Comparison of ENCODE assay signal across 8 cellular contexts in the genomic region with DNA sequence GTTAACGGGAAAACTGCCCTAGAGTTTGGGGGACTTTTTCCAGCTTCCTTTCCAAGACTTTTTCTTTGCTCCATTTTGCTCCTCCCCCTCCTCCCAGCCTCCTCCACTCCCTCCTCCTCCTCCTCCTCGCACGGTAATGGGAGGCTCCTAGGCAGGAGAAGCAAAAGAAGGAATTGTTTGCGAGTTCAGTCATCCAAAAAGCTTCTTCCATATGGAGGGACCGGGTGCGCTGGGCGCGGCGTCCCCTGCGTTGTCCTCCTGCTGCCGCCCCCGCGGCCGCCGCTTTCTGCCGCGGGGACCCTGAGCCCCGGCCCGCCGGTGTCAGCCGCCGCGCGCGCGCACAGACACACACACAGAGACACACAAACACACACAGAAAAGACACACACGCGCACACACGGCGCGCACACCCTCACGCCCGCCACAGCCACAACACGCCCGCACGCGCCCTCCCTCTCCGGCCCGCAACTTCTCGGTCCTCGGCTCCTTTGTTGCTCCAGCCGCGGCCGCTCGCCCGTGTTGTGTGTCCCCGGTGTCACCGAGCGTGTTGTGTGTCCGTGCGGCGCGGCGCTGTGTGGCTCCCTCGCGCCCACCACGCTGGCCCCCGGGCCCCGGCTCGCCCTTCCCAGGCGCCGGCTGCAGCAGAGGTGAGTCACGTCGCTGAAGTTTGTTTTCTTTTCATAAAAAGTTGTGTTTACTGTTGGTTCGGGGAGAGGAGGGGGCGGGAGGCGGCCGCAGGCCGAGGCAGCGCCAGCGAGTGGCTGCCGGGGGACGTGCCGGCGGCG. TPM values are rescaled to one million over a fixed set of nuclear protein-coding genes. Genes with fewer than 3 reads are reported as not detected.
DNase-seq lines count a peak whose midpoint lies in the region.

TSS of gene BOC (plus strand) at position 188 of the 785 bp plus-strand sequence. CDS start 38,246 bp downstream, outside the sequence.

- no peaks in the 10 kb centered on the region for H3K36me3 ChIP-seq in MG63

- no peaks in the 10 kb centered on the region for H3K9me3 ChIP-seq in MG63

- in situ Hi-C loops in T47D (cut with HindIII; ENCODE audit: low pct_unique_long_range_greater_than_20kb, low sequenced_read_pairs), result no loop called here

- H3K4me3 ChIP-seq in MG63, result peak within 1 kb of the TSS; percentile 72
- peak within 1 kb of the TSS; percentile 69 for H3K4me3 ChIP-seq in skeletal muscle cell (ENCODE audit: low read depth, low read length)

- peaks cover 4% of the 10 kb centered on the region; the same call in 1 of the 2 replicates for H3K27me3 ChIP-seq in MG63

- DNase-seq in NCI-H1694 treated with DMSO at 0.1 percent for 48 hours (lab: John Stamatoyannopoulos, UW) (peak; percentile 41), NCI-H1694 (lab: John Stamatoyannopoulos, UW) (no peak), MG63 (peak; percentile 69), T47D (ENCODE audit: low read depth in 1 of 2, low spot score in 1 of 2) (peak; percentile 57 to 60), iPS-NIHi11 (ENCODE audit: low spot score) (peak; percentile 85), skeletal muscle cell (ENCODE audit: low read depth) (no peak), NCI-H524 treated with DMSO at 0.1 percent for 48 hours (lab: John Stamatoyannopoulos, UW) (no peak), NCI-H1048 (lab: John Stamatoyannopoulos, UW) (no peak)

RNA-seq across cellular contexts. Expression of gene BOC, which starts in this region (rescaled TPM):
- 1.4 and 3.9 TPM in 2 replicates for total RNA-seq in MG63 (2014; rRNA removed; shearing (Covaris generic); ENCODE audit: low replicate concordance)

Comparison
In these comparisons a context has a peak if more than half of its experiments do, and no peak if none do; other contexts are left out.
1. DNase-seq: peak in NCI-H1694 treated with DMSO at 0.1 percent for 48 hours (single experiment), MG63 (single experiment), T47D (2 of 2) and iPS-NIHi11 (single experiment); none in NCI-H1694 (single experiment), skeletal muscle cell (single experiment), NCI-H524 treated with DMSO at 0.1 percent for 48 hours (single experiment) and NCI-H1048 (single experiment).